In genomic region chr19:30158893-30159245, GRCh38 we compare ENCODE assay signal across 17 cellular contexts.
A peak's percentile ranks its signal among the peaks of the same experiment; 100 is the strongest.
DNase-seq lines count a peak whose midpoint lies in the region; ATAC-seq and TF ChIP-seq lines count a peak whose summit lies in the region.
"Had no signal": no experiment of that assay in that cellular context is flagged by ENCODE, and none has a peak within 500 bp of the region (broad histone marks: within the 10 kb centered on the region; RNA-seq: fewer than 3 reads in every experiment).

No MANE protein-coding gene starts in this region.

- no peaks in the 10 kb centered on the region for H3K36me3 Mint-ChIP-seq in CD8-positive, alpha-beta T cell
- H3K36me3 Mint-ChIP-seq: CD14-positive monocyte had no signal

- no peaks in the 10 kb centered on the region for H3K36me3 ChIP-seq in CD8-positive, alpha-beta T cell (ENCODE audit: insufficient read depth, low read length)
- H3K36me3 ChIP-seq: BLaER1 treated with 17β-estradiol and CSF1 and Interleukin-3, amounts not matched to agents 10 nM and 100 nM had no signal

- POLR2A ChIA-PET in CD8-positive, alpha-beta T cell (lab: Charles Lee), result no interaction called here

- H3K27me3 ChIP-seq in CD8-positive, alpha-beta T cell (ENCODE audit: insufficient read depth, low read length), result no peaks in the 10 kb centered on the region
- H3K27me3 ChIP-seq: BLaER1 treated with 17β-estradiol and CSF1 and Interleukin-3, amounts not matched to agents 10 nM and 100 nM had no signal

- no peak for TF ChIP-seq CTCF in CD8-positive, alpha-beta T cell (IDR thresholded peaks at IDR 0.05)

- intact Hi-C loops in cardiac septum (cut with DNase I), result no loop called here
- intact Hi-C loops in Right ventricle myocardium inferior (cut with DNase I), result no loop called here
- intact Hi-C loops in sciatic nerve (cut with DNase I), result no loop called here
- intact Hi-C loops in CD8-positive, alpha-beta T cell (cut with DNase I, micrococcal nuclease), result no loop called here

- ATAC-seq in Right ventricle myocardium inferior (no peak), left lobe of liver (no peak), sciatic nerve (no peak), HG02885 (IDR thresholded peaks at IDR 0.05; ENCODE audit: poor library complexity, unreplicated experiment) (no peak)
- no peak for ATAC-seq in CD8-positive, alpha-beta T cell

- no peaks in the 10 kb centered on the region for H3K4me1 Mint-ChIP-seq in CD8-positive, alpha-beta T cell (ENCODE audit: low read depth)
- H3K4me1 Mint-ChIP-seq: CD14-positive monocyte had no signal

- H3K27ac ChIP-seq in CD8-positive, alpha-beta T cell (ENCODE audit: low read depth, low read length), result no peak overlapping the region
- H3K27ac ChIP-seq: 22Rv1; BLaER1 treated with 17β-estradiol and CSF1 and Interleukin-3, amounts not matched to agents 10 nM and 100 nM had no signal

- no peaks in the 10 kb centered on the region for H3K9me3 ChIP-seq in CD8-positive, alpha-beta T cell (ENCODE audit: low read length)
- H3K9me3 ChIP-seq: BLaER1 treated with 17β-estradiol and CSF1 and Interleukin-3, amounts not matched to agents 10 nM and 100 nM; Caco-2 had no signal

- peaks cover 6% of the 10 kb centered on the region for H3K27me3 Mint-ChIP-seq in CD8-positive, alpha-beta T cell (ENCODE audit: low read depth)

- no peaks in the 10 kb centered on the region for H3K9me3 Mint-ChIP-seq in CD8-positive, alpha-beta T cell
- H3K9me3 Mint-ChIP-seq: CD4-positive, alpha-beta T cell had no signal

- no peaks in the 10 kb centered on the region for H3K4me1 ChIP-seq in CD8-positive, alpha-beta T cell (ENCODE audit: insufficient read depth, low read length)
- H3K4me1 ChIP-seq: Caco-2 had no signal

- DNase-seq in cardiac septum (ENCODE audit: low spot score), result peak; percentile 22
- no peak for DNase-seq in Right ventricle myocardium inferior (ENCODE audit: missing footprints)
- DNase-seq in left lobe of liver (ENCODE audit: low spot score), result peak; percentile 16
- peak; percentile 2 for DNase-seq in sciatic nerve (ENCODE audit: low spot score)
- no peak for DNase-seq in CD8-positive, alpha-beta T cell
- no peak for DNase-seq in UCSD-AML1 (lab: John Stamatoyannopoulos, UW; ENCODE audit: unreplicated experiment)
- DNase-seq: Caco-2; CD4-positive, alpha-beta T cell; DMS153; DND-41; GOT3; HCEC 1CT had no signal

- no peak overlapping the region for H3K4me3 Mint-ChIP-seq in CD8-positive, alpha-beta T cell
- H3K4me3 Mint-ChIP-seq: B cell; CD14-positive monocyte; CD4-positive, alpha-beta T cell had no signal

- H3K27ac Mint-ChIP-seq in CD8-positive, alpha-beta T cell, result no peak overlapping the region
- H3K27ac Mint-ChIP-seq: B cell; CD14-positive monocyte; CD4-positive, alpha-beta T cell had no signal

- CTCF ChIA-PET in CD8-positive, alpha-beta T cell (lab: Charles Lee), result no interaction called here

- no peak overlapping the region for H3K4me3 ChIP-seq in CD8-positive, alpha-beta T cell (ENCODE audit: low read depth, low read length)
- H3K4me3 ChIP-seq: BLaER1 treated with 17β-estradiol and CSF1 and Interleukin-3, amounts not matched to agents 10 nM and 100 nM had no signal

Comparison
In these comparisons a context has a peak if more than half of its experiments do, and no peak if none do; other contexts are left out.
1. DNase-seq: peak in cardiac septum (single experiment), left lobe of liver (single experiment) and sciatic nerve (single experiment); none in Right ventricle myocardium inferior (single experiment), CD8-positive, alpha-beta T cell (0 of 7) and UCSD-AML1 (single experiment).